Comparison of ENCODE assay signal across 24 cellular contexts in the genomic region with DNA sequence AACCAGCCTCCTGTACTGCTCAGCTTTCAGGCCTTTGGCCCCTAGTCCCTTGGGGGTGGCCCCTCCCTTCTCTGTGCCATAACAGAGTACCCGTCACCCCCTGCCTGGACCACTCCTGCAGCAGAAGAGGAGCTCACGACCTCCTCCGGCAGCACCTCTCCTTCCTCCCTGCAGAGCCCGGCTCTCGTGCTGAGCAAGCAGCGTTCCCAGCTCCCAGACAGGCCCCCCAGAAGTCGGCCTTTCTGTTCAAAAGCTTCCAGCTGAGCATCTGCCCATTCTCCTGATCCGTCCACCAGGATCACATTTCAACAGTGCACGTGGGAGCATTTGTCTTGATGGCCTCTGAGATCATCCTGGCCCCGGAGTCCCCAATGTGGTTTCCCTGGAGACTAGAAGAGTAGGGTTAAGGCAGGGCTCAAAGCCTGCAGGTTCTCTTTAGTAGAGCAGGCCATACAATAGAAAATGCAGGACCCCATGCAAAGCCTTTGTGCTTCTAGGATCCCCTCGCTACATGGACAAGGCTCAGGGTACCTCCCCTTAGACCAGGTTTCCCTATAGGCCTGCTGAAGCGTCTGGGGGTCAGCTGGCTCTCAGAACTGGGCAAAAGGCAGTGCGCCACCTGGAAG. TPM values are rescaled to one million over a fixed set of nuclear protein-coding genes. Genes with fewer than 3 reads are reported as not detected.
"Had no signal": no experiment of that assay in that cellular context is flagged by ENCODE, and none has a peak within 500 bp of the region (broad histone marks: within the 10 kb centered on the region; RNA-seq: fewer than 3 reads in every experiment).

No MANE protein-coding gene starts in this region.

- H3K4me3 Mint-ChIP-seq: activated CD4-positive, alpha-beta memory T cell treated with anti-CD3 and anti-CD28 coated beads for 36 hours; memory B cell; stimulated activated naive CD8-positive, alpha-beta T cell treated with anti-CD3 and anti-CD28 coated beads, Interleukin-15, Interleukin-2, amounts not matched to agents 100 ng/mL and 50 ng/mL, for 24 hours; type B pancreatic cell had no signal

- ATAC-seq: left ventricle myocardium superior, sciatic nerve had no signal

- H3K27ac Mint-ChIP-seq: activated CD4-positive, alpha-beta memory T cell treated with anti-CD3 and anti-CD28 coated beads for 36 hours; memory B cell; stimulated activated naive CD8-positive, alpha-beta T cell treated with anti-CD3 and anti-CD28 coated beads, Interleukin-15, Interleukin-2, amounts not matched to agents 100 ng/mL and 50 ng/mL, for 24 hours; type B pancreatic cell had no signal

- H3K27ac ChIP-seq: adrenal gland, colonic mucosa, esophagus squamous epithelium, suprapubic skin had no signal

- H3K9me3 ChIP-seq: adrenal gland, colonic mucosa, esophagus squamous epithelium, suprapubic skin had no signal

- H3K4me1 ChIP-seq: colonic mucosa, suprapubic skin had no signal

- H3K4me3 ChIP-seq: adrenal gland, colonic mucosa, esophagus squamous epithelium, suprapubic skin had no signal

- DNase-seq: activated CD4-positive, alpha-beta memory T cell treated with anti-CD3 and anti-CD28 coated beads for 36 hours; activated CD4-positive, alpha-beta T cell treated with anti-CD3 and anti-CD28 coated beads for 1 hour; activated gamma-delta T cell; activated T-cell treated with anti-CD3 and anti-CD28 coated beads, Interleukin-2, amount 50 U/mL, for 48 hours; adrenal gland; colonic mucosa; esophagus squamous epithelium; hippocampal formation; kidney glomerular epithelial cell; left ventricle myocardium superior had no signal

- H3K36me3 ChIP-seq: colonic mucosa had no signal

- H3K9me3 Mint-ChIP-seq: activated CD4-positive, alpha-beta memory T cell treated with anti-CD3 and anti-CD28 coated beads for 36 hours; memory B cell; stimulated activated naive CD8-positive, alpha-beta T cell treated with anti-CD3 and anti-CD28 coated beads, Interleukin-15, Interleukin-2, amounts not matched to agents 100 ng/mL and 50 ng/mL, for 24 hours; type B pancreatic cell had no signal

- FAIRE-seq: endothelial cell of umbilical vein had no signal

- H3K27me3 ChIP-seq: adrenal gland, colonic mucosa, esophagus squamous epithelium, suprapubic skin had no signal

- H3K27me3 Mint-ChIP-seq: activated CD4-positive, alpha-beta memory T cell treated with anti-CD3 and anti-CD28 coated beads for 36 hours; memory B cell; stimulated activated naive CD8-positive, alpha-beta T cell treated with anti-CD3 and anti-CD28 coated beads, Interleukin-15, Interleukin-2, amounts not matched to agents 100 ng/mL and 50 ng/mL, for 24 hours; type B pancreatic cell had no signal

RNA-seq across cellular contexts. Expression of a gene that starts 35.6 kb away (rescaled TPM):
- total RNA-seq: fibroblast of villous mesenchyme, osteocyte had no signal

RNA-seq across cellular contexts. Expression of a gene that starts 46.4 kb away (rescaled TPM):
- total RNA-seq: activated CD4-positive, alpha-beta memory T cell treated with anti-CD3 and anti-CD28 coated beads for 36 hours; adrenal gland; cardiac septum; colonic mucosa; endothelial cell of umbilical vein; esophagus squamous epithelium; fibroblast of villous mesenchyme; glomerular endothelial cell; left ventricle myocardium superior; mucosa of gallbladder; osteocyte; pulmonary artery endothelial cell; sciatic nerve; suprapubic skin; T-helper 1 cell treated with Interleukin-12 subunit alpha and Interleukin-12 subunit beta and Interleukin-4 antibody, amounts not matched to agents 30 ng/mL and 1 ng/mL, for 36 hours had no signal
- polyA plus RNA-seq: adrenal gland, endothelial cell of umbilical vein, neural cell had no signal
